19 cellular contexts compared by ENCODE assay signal in the genomic region with DNA sequence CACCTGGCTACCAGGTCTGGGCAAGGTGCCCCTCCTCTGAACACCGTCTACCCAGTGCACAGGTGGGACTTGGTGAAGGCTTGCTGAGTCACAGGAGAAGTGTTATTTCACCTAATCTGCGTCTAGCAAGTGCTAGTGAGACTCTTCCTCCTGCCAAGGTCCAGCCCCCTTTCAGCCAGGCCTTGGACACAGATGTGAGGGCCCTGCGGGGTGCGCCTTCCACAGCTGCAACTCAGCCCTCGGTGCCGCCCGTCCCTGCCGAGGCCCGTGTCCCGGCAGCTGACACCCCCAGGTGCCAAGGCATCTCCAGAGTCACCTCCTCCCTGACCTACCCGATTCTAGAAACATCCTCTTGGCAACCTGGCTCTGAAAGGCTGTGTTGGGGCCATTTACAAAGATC. TPM values are rescaled to one million over a fixed set of nuclear protein-coding genes. Genes with fewer than 3 reads are reported as not detected.
A peak's percentile ranks its signal among the peaks of the same experiment; 100 is the strongest.
DNase-seq lines count a peak whose midpoint lies in the region; ATAC-seq and TF ChIP-seq lines count a peak whose summit lies in the region.
"Had no signal": no experiment of that assay in that cellular context is flagged by ENCODE, and none has a peak within 500 bp of the region (broad histone marks: within the 10 kb centered on the region; RNA-seq: fewer than 3 reads in every experiment).

No MANE protein-coding gene starts in this region.

- no peak for ATAC-seq in HG03571 (IDR thresholded peaks at IDR 0.05; ENCODE audit: unreplicated experiment)
- ATAC-seq in HG02885 (IDR thresholded peaks at IDR 0.05; ENCODE audit: poor library complexity, unreplicated experiment), result no peak
- ATAC-seq: Panc1, Right ventricle myocardium inferior had no signal

- H3K27me3 ChIP-seq in layer of hippocampus (ENCODE audit: control insufficient read depth, insufficient read depth, low read length), result no peaks in the 10 kb centered on the region
- peaks cover 0 to 26% (median 0%) of the 10 kb centered on the region in 7 donors for H3K27me3 ChIP-seq in spleen (replicated peaks in 1 of 7)

- TF ChIP-seq EP300 in Ishikawa (IDR thresholded peaks at IDR 0.05; ENCODE audit: borderline replicate concordance), result no peak; the same call in 1 of the 2 replicates

- H3K27ac ChIP-seq in layer of hippocampus (ENCODE audit: low read depth, low read length) (peak overlapping the region; percentile 56), spleen (no peak overlapping the region)
- H3K27ac ChIP-seq: HL-60, SK-N-MC had no signal

- WGBS in spleen, 5 donors, result 61 to 84% (median 73%) methylated on average over 9 to 11 of the region's 11 CpGs

- TF ChIP-seq CTCF in spleen (IDR thresholded peaks at IDR 0.05 in 8 of 11, conservative IDR thresholded peaks at IDR 0.05 in 3 of 11), result no peak

- DNase-seq in DMS79 (lab: John Stamatoyannopoulos, UW), result peak; percentile 37
- peak; percentile 59 for DNase-seq in spleen
- DNase-seq in DMS114 treated with DMSO at 0.1 percent for 48 hours (lab: John Stamatoyannopoulos, UW; ENCODE audit: unreplicated experiment), result no peak
- DNase-seq in foreskin melanocyte, result no peak
- DNase-seq: DMS53, NCI-H1417 treated with DMSO at 0.1 percent for 48 hours, NCI-H1930, NCI-H2171 treated with DMSO at 0.1 percent for 48 hours, NCI-H510A, NCI-H82 had no signal

- H3K9me3 ChIP-seq in spleen, result no peaks in the 10 kb centered on the region

- H3K4me1 ChIP-seq in spleen, result no peaks in the 10 kb centered on the region

- TF ChIP-seq RAD21 in Ishikawa (IDR thresholded peaks at IDR 0.05; ENCODE audit: low read depth), result no peak

- TF ChIP-seq POLR2A in spleen (IDR thresholded peaks at IDR 0.05), result no peak

- no peaks in the 10 kb centered on the region for H3K36me3 ChIP-seq in spleen

- no peak overlapping the region for H3K4me3 ChIP-seq in spleen
- H3K4me3 ChIP-seq: SK-N-MC had no signal

- intact Hi-C loops in spleen (cut with DNase I; ENCODE audit: low total_unique reads), result no loop called here

TF ChIP-seq in Ishikawa, 13 proteins besides CTCF, POLR2A, EP300 and RAD21:
- TF ChIP-seq TCF12 (IDR thresholded peaks at IDR 0.05; ENCODE audit: low read depth) (peak; percentile 67), FOXM1 (IDR thresholded peaks at IDR 0.05; ENCODE audit: borderline replicate concordance, low read depth) (peak; percentile 46; the same call in 1 of the 2 replicates), YY1 (IDR thresholded peaks at IDR 0.05; ENCODE audit: low read depth) (no peak), EGR1 (IDR thresholded peaks at IDR 0.05) (no peak), TAF1 (IDR thresholded peaks at IDR 0.05; ENCODE audit: low read depth) (no peak), NFIC (IDR thresholded peaks at IDR 0.05) (peak; percentile 41; the same call in 1 of the 2 replicates), MAX (IDR thresholded peaks at IDR 0.05) (no peak)
- TF ChIP-seq, protein P1, sequence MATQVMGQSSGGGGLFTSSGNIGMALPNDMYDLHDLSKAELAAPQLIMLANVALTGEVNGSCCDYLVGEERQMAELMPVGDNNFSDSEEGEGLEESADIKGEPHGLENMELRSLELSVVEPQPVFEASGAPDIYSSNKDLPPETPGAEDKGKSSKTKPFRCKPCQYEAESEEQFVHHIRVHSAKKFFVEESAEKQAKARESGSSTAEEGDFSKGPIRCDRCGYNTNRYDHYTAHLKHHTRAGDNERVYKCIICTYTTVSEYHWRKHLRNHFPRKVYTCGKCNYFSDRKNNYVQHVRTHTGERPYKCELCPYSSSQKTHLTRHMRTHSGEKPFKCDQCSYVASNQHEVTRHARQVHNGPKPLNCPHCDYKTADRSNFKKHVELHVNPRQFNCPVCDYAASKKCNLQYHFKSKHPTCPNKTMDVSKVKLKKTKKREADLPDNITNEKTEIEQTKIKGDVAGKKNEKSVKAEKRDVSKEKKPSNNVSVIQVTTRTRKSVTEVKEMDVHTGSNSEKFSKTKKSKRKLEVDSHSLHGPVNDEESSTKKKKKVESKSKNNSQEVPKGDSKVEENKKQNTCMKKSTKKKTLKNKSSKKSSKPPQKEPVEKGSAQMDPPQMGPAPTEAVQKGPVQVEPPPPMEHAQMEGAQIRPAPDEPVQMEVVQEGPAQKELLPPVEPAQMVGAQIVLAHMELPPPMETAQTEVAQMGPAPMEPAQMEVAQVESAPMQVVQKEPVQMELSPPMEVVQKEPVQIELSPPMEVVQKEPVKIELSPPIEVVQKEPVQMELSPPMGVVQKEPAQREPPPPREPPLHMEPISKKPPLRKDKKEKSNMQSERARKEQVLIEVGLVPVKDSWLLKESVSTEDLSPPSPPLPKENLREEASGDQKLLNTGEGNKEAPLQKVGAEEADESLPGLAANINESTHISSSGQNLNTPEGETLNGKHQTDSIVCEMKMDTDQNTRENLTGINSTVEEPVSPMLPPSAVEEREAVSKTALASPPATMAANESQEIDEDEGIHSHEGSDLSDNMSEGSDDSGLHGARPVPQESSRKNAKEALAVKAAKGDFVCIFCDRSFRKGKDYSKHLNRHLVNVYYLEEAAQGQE (IDR thresholded peaks at IDR 0.05; ENCODE audit: low read depth), result no peak
TF ChIP-seq in Ishikawa: peak in this region for 3.

RNA-seq across cellular contexts. Expression of gene PRIMA1, which starts 55.1 kb away (rescaled TPM):
- under 1 TPM in 3 of 7 donors, not detected in 4; 0.13 to 0.52 (median 0.22) TPM for total RNA-seq in spleen
- polyA plus RNA-seq in spleen, result 1 to 10 TPM in 1 of 3 donors, under 1 TPM in 2; 0.09 to 2.0 (median 0.24) TPM
- polyA plus RNA-seq: CD14-positive monocyte had no signal

Comparison
In these comparisons a context has a peak if more than half of its experiments do, and no peak if none do; other contexts are left out.
1. DNase-seq: peak in DMS79 (single experiment) and spleen (single experiment); none in DMS114 treated with DMSO at 0.1 percent for 48 hours (single experiment) and foreskin melanocyte (single experiment).